1 cellular context compared by ENCODE assay signal in genomic region chr18:59908790-59909189, GRCh38.
TF ChIP-seq lines count a peak whose summit lies in the region.

No MANE protein-coding gene starts in this region.

TF ChIP-seq in SK-N-SH, 30 proteins besides CTCF, POLR2A, EP300 and RAD21 (continued from another document):
- TF ChIP-seq POLR2AphosphoS5 (IDR thresholded peaks at IDR 0.05; ENCODE audit: low read depth, low read length): no peak
